Comparison of ENCODE assay signal across 9 cellular contexts in genomic region chr13:76009491-76009890, GRCh38.
DNase-seq lines count a peak whose midpoint lies in the region; ATAC-seq and TF ChIP-seq lines count a peak whose summit lies in the region.
"Had no signal": no experiment of that assay in that cellular context is flagged by ENCODE, and none has a peak within 500 bp of the region (broad histone marks: within the 10 kb centered on the region; RNA-seq: fewer than 3 reads in every experiment).

No MANE protein-coding gene starts in this region.

- no peaks in the 10 kb centered on the region for H3K27me3 ChIP-seq in body of pancreas

- TF ChIP-seq CTCF in body of pancreas (IDR thresholded peaks at IDR 0.05) = no peak

- WGBS in body of pancreas, 2 donors = 20 to 31% methylated on average over 1 of the region's 1 CpG

- no peak overlapping the region for H3K27ac ChIP-seq in body of pancreas

- TF ChIP-seq POLR2A in body of pancreas (IDR thresholded peaks at IDR 0.05) = no peak

- peak; percentile 62 for ATAC-seq in GM19438 (IDR thresholded peaks at IDR 0.05; ENCODE audit: low read depth, unreplicated experiment)
- ATAC-seq in HG03354 (IDR thresholded peaks at IDR 0.05; ENCODE audit: poor library complexity, severe bottlenecking, unreplicated experiment) = peak; percentile 95
- peak; percentile 53 for ATAC-seq in body of pancreas
- ATAC-seq: CD8-positive, alpha-beta T cell had no signal

- H3K9me3 ChIP-seq in body of pancreas = no peaks in the 10 kb centered on the region

- intact Hi-C loops in body of pancreas (cut with DNase I) = no loop called here

- no peaks in the 10 kb centered on the region for H3K36me3 ChIP-seq in body of pancreas (replicated peaks in 1 of 2; ENCODE audit: insufficient read depth in 1 of 2, low read depth in 2 of 2)

- DNase-seq in body of pancreas = peak in 1 of 4 donors; percentile 3
- no peak for DNase-seq in DMS114 treated with DMSO at 0.1 percent for 48 hours (lab: John Stamatoyannopoulos, UW; ENCODE audit: unreplicated experiment)
- DNase-seq in 8988T = no peak
- no peak for DNase-seq in NCI-H2081 (lab: John Stamatoyannopoulos, UW)
- no peak for DNase-seq in HK-2 (ENCODE audit: unreplicated experiment)
- DNase-seq: CD8-positive, alpha-beta T cell had no signal

- H3K4me1 ChIP-seq in body of pancreas = peaks cover 10% of the 10 kb centered on the region

- H3K4me3 ChIP-seq in body of pancreas = no peak overlapping the region
- H3K4me3 ChIP-seq: smooth muscle cell had no signal
